31 cellular contexts compared by ENCODE assay signal in genomic region chr10:88618496-88618895, GRCh38. TPM values are rescaled to one million over a fixed set of nuclear protein-coding genes. Genes with fewer than 3 reads are reported as not detected.
"Had no signal": no experiment of that assay in that cellular context is flagged by ENCODE, and none has a peak within 500 bp of the region (broad histone marks: within the 10 kb centered on the region; RNA-seq: fewer than 3 reads in every experiment).

No MANE protein-coding gene starts in this region.

- H3K27ac ChIP-seq: brain microvascular endothelial cell, cardiac muscle cell, SJCRH30, VCaP had no signal

- ATAC-seq: activated T-helper 17 cell treated with anti-CD3 and anti-CD28 coated beads, Interleukin-2, amount 50 U/mL, for 72 hours; K562; Panc1 had no signal

- H3K4me2 ChIP-seq: SK-N-SH had no signal

- H3K9me3 ChIP-seq: SJCRH30 had no signal

- H3K9ac ChIP-seq: SK-N-SH had no signal

- DNase-seq: activated CD4-positive, alpha-beta memory T cell treated with anti-CD3 and anti-CD28 coated beads, Interleukin-2, amount 10 ng/mL, durations not matched to agents 7 days and 5 days; activated CD4-positive, alpha-beta T cell treated with anti-CD3 and anti-CD28 coated beads, Interleukin-2, amount 10 ng/mL, durations not matched to agents 7 days and 5 days; activated CD4-positive, CD25-positive, alpha-beta regulatory T cell; activated gamma-delta T cell; activated naive CD4-positive, alpha-beta T cell treated with anti-CD3 and anti-CD28 coated beads for 36 hours; activated T-cell treated with anti-CD3 and anti-CD28 coated beads for 4 hours; activated T-cell treated with anti-CD3 and anti-CD28 coated beads, Interleukin-2, amount 50 U/mL, for 48 hours; brain microvascular endothelial cell; Karpas-422; NCI-H1048; NCI-H146; NCI-H187 treated with DMSO at 0.1 percent for 48 hours; NCI-H2081 treated with DMSO at 0.1 percent for 48 hours; NCI-H2171; NCI-H2227 treated with DMSO at 0.1 percent for 48 hours; NCI-H446 treated with DMSO at 0.1 percent for 48 hours; NCI-H524 treated with DMSO at 0.1 percent for 48 hours; NCI-H774; OCI-M1; Right ventricle myocardium superior; RPMI8226; SJCRH30; T-helper 1 cell had no signal

- H3K27me3 ChIP-seq: brain microvascular endothelial cell, cardiac muscle cell, SJCRH30 had no signal

- H3K36me3 ChIP-seq: brain microvascular endothelial cell, cardiac muscle cell, SJCRH30 had no signal

- H3K4me3 ChIP-seq: cardiac muscle cell, K562, SJCRH30 had no signal

RNA-seq across cellular contexts. Expression of gene LIPJ, which starts 31.9 kb away (rescaled TPM):
- total RNA-seq: activated CD4-positive, alpha-beta memory T cell treated with anti-CD3 and anti-CD28 coated beads, Interleukin-2, amount 10 ng/mL, durations not matched to agents 7 days and 5 days; activated CD4-positive, alpha-beta T cell treated with anti-CD3 and anti-CD28 coated beads, Interleukin-2, amount 10 ng/mL, durations not matched to agents 7 days and 5 days; activated CD8-positive, alpha-beta memory T cell treated with anti-CD3 and anti-CD28 coated beads for 36 hours; activated naive CD4-positive, alpha-beta T cell treated with anti-CD3 and anti-CD28 coated beads for 36 hours; activated T-helper 17 cell treated with anti-CD3 and anti-CD28 coated beads, Interleukin-2, amount 50 U/mL, for 72 hours; cardiac muscle cell; K562; Right ventricle myocardium superior; SJCRH30 had no signal

RNA-seq across cellular contexts. Expression of gene RNLS, which starts 35.4 kb away (rescaled TPM):
- total RNA-seq: SJCRH30 had no signal

RNA-seq across cellular contexts. Expression of gene LIPF, which starts 45.7 kb away (rescaled TPM):
- total RNA-seq: activated CD4-positive, alpha-beta memory T cell treated with anti-CD3 and anti-CD28 coated beads, Interleukin-2, amount 10 ng/mL, durations not matched to agents 7 days and 5 days; activated CD4-positive, alpha-beta T cell treated with anti-CD3 and anti-CD28 coated beads, Interleukin-2, amount 10 ng/mL, durations not matched to agents 7 days and 5 days; activated CD8-positive, alpha-beta memory T cell treated with anti-CD3 and anti-CD28 coated beads for 36 hours; activated naive CD4-positive, alpha-beta T cell treated with anti-CD3 and anti-CD28 coated beads for 36 hours; activated T-helper 17 cell treated with anti-CD3 and anti-CD28 coated beads, Interleukin-2, amount 50 U/mL, for 72 hours; cardiac muscle cell; K562; Right ventricle myocardium superior; SJCRH30; T-helper 2 cell treated with Interferon-gamma antibody and Interleukin-4, amounts not matched to agents 100 ng/mL and 5 ng/mL, for 36 hours had no signal
